6 cellular contexts compared by ENCODE assay signal in the genomic region with DNA sequence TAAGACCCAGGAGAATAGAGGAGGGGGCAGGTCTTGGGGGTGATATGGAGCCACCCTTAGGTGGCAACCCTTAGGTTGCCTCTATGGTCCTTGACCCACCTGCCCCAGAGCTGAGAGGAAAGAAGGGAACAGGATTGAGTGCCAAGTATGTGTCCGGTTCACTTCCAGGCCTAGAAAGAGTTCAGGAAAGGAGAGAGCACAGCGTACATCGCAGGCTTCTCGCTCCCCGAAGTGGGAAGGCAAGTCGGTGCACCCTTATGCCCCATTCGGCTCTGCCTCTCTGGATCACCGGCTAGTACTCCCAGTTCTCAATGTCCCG. TPM values are rescaled to one million over a fixed set of nuclear protein-coding genes. Genes with fewer than 3 reads are reported as not detected.
DNase-seq lines count a peak whose midpoint lies in the region; TF ChIP-seq lines count a peak whose summit lies in the region.

No MANE protein-coding gene starts in this region.

- peaks cover 3 to 20% (median 7%) of the 10 kb centered on the region in 3 donors for H3K4me1 ChIP-seq in skeletal muscle tissue (ENCODE audit: control insufficient read depth in 3 of 3, insufficient read depth in 3 of 3, low read length in 3 of 3)

- TF ChIP-seq CTCF in epithelial cell of proximal tubule (conservative IDR thresholded peaks at IDR 0.05; ENCODE audit: low read depth, low read length), result no peak

- H3K36me3 ChIP-seq in skeletal muscle tissue (ENCODE audit: control insufficient read depth in 3 of 3, insufficient read depth in 3 of 3, low read length in 3 of 3), result no peaks in the 10 kb centered on the region

- DNase-seq in NCI-H1105 treated with DMSO at 0.1 percent for 48 hours (lab: John Stamatoyannopoulos, UW), result peak; percentile 9
- no peak for DNase-seq in NCI-H1105 (lab: John Stamatoyannopoulos, UW)
- no peak for DNase-seq in epithelial cell of proximal tubule (ENCODE audit: low read depth)
- no peak for DNase-seq in NCI-H1092 (lab: John Stamatoyannopoulos, UW)
- no peak for DNase-seq in stimulated activated CD4-positive, alpha-beta T cell treated with anti-CD3 and anti-CD28 coated beads, Interleukin-4, amount 100 ng/mL, for 24 hours

- H3K27ac ChIP-seq in skeletal muscle tissue (ENCODE audit: low read depth, low read length), result no peak overlapping the region

- H3K9ac ChIP-seq in skeletal muscle tissue (ENCODE audit: low read depth in 1 of 3, low read length in 3 of 3), result peak overlapping the region in 1 of 3 donors; percentile 5

- peaks cover 88 to 97% (median 90%) of the 10 kb centered on the region in 3 donors for H3K27me3 ChIP-seq in skeletal muscle tissue (ENCODE audit: control insufficient read depth in 3 of 3, insufficient read depth in 3 of 3, low read length in 3 of 3)

- peak overlapping the region; percentile 56 for H3K4me3 ChIP-seq in epithelial cell of proximal tubule (ENCODE audit: low read depth, low read length)
- H3K4me3 ChIP-seq in skeletal muscle tissue (ENCODE audit: low read length in 3 of 3), result peak overlapping the region in 2 of 3 donors; percentile 41 to 48

- H3K9me3 ChIP-seq in skeletal muscle tissue (ENCODE audit: control insufficient read depth in 3 of 3, low read length in 3 of 3), result no peaks in the 10 kb centered on the region

RNA-seq across cellular contexts. Expression of a gene that starts 0.6 kb away (rescaled TPM):
- 1.8 and 2.0 TPM in 2 replicates for total RNA-seq in epithelial cell of proximal tubule
- total RNA-seq in skeletal muscle tissue, result under 0.01 TPM

RNA-seq across cellular contexts. Expression of a gene that starts 9.3 kb away (rescaled TPM):
- total RNA-seq in epithelial cell of proximal tubule, result 21.2 and 24.5 TPM in 2 replicates
- 29.2 TPM for total RNA-seq in skeletal muscle tissue

RNA-seq across cellular contexts. Expression of a gene that starts 18.9 kb away (rescaled TPM):
- total RNA-seq in epithelial cell of proximal tubule, result not detected in 2 replicates
- not detected for total RNA-seq in skeletal muscle tissue

RNA-seq across cellular contexts. Expression of a gene that starts 19.0 kb away (rescaled TPM):
- total RNA-seq in epithelial cell of proximal tubule, result 40.6 and 51.3 TPM in 2 replicates
- 19.8 TPM for total RNA-seq in skeletal muscle tissue

RNA-seq across cellular contexts. Expression of a gene that starts 28.7 kb away (rescaled TPM):
- total RNA-seq in epithelial cell of proximal tubule (6.9 and 8.4 TPM in 2 replicates), skeletal muscle tissue (8.4 TPM)
